ENCODE assay signal across 8 cellular contexts in the genomic region with DNA sequence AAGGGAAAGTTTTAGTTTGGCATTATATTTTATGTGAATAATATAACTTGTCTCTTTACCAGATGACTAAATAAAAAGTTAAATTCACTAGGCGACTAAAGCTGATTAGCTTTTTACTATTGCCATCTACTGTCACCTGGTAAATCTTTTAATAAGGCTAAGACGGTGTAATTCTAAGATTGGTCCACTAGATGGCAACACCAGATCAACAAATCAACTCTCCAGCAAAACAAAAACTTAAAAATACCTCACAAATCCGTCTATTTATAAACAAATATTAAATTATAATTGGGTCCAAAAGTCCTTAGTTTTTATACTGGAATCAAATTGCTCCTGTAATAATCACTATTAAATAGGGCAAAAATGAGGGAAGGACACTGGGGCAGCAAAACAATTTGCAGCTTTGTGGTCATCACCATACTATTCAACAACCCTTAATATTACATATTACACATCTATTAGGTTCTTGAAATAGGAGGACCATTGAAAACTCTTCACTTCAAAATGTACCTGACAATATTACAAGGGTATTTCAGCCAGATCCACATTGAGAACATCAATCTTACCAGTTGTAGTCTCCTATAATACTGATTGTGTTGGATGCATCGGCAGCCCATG. TPM values are rescaled to one million over a fixed set of nuclear protein-coding genes. Genes with fewer than 3 reads are reported as not detected.
DNase-seq lines count a peak whose midpoint lies in the region; ATAC-seq, FAIRE-seq and TF ChIP-seq lines count a peak whose summit lies in the region.

No MANE protein-coding gene starts in this region.

- DNase-seq in NCI-H2196 (lab: John Stamatoyannopoulos, UW; ENCODE audit: unreplicated experiment) (peak; percentile 16), NCI-H2196 treated with DMSO at 0.1 percent for 48 hours (lab: John Stamatoyannopoulos, UW; ENCODE audit: unreplicated experiment) (no peak), NCI-H146 treated with DMSO at 0.1 percent for 48 hours (lab: John Stamatoyannopoulos, UW; ENCODE audit: unreplicated experiment) (peak; percentile 9), astrocyte of the hippocampus (ENCODE audit: low read depth, low spot score) (peak; percentile 62), kidney (no peak), upper lobe of right lung (no peak), lower leg skin (ENCODE audit: low spot score in 2 of 2) (no peak), middle frontal gyrus (ENCODE audit: extremely low spot score, low spot score) (no peak)

- intact Hi-C loops in kidney (cut with DNase I) (no loop called here), upper lobe of right lung (cut with DNase I) (loop anchor here (10.0 kb wide), 1 partner anchor 220 kb away; no protein-coding TSS in a partner anchor), lower leg skin (cut with DNase I; ENCODE audit: low total_unique reads) (no loop called here)

- peak; percentile 51 for ATAC-seq in upper lobe of right lung

- H3K27ac ChIP-seq in kidney (ENCODE audit: low read depth in 2 of 2, low read length in 2 of 2) = no peak overlapping the region
- no peak overlapping the region for H3K27ac ChIP-seq in upper lobe of right lung

- H3K9me3 ChIP-seq in kidney (ENCODE audit: control insufficient read depth in 1 of 2, low read length in 2 of 2) (no peaks in the 10 kb centered on the region), upper lobe of right lung (no peaks in the 10 kb centered on the region)

- H3K36me3 ChIP-seq in kidney (ENCODE audit: control insufficient read depth in 1 of 2, insufficient read depth in 2 of 2, low read length in 2 of 2) (peaks cover 11 to 12% of the 10 kb centered on the region in 2 donors), upper lobe of right lung (peaks cover 82% of the 10 kb centered on the region)

- H3K9ac ChIP-seq in kidney (ENCODE audit: low read length in 2 of 2) = no peak overlapping the region

- FAIRE-seq in kidney (lab: Jason Lieb, UNC) = peak; percentile 95

- no peaks in the 10 kb centered on the region for H3K27me3 ChIP-seq in upper lobe of right lung

- H3K4me1 ChIP-seq in kidney (ENCODE audit: control insufficient read depth in 1 of 2, insufficient read depth in 1 of 2, low read depth in 1 of 2, low read length in 2 of 2) (no peaks in the 10 kb centered on the region), upper lobe of right lung (no peaks in the 10 kb centered on the region)

- 25 to 28% methylated on average over 4 of the region's 4 CpGs for WGBS in lower leg skin, 2 donors

- TF ChIP-seq POLR2A in lower leg skin (IDR thresholded peaks at IDR 0.05) = no peak

- TF ChIP-seq CTCF in kidney (IDR thresholded peaks at IDR 0.05; ENCODE audit: borderline replicate concordance, extremely low read depth, insufficient read depth) (peak; percentile 56), upper lobe of right lung (IDR thresholded peaks at IDR 0.05) (peak; percentile 77), lower leg skin (IDR thresholded peaks at IDR 0.05) (no peak)

- H3K4me3 ChIP-seq in kidney (ENCODE audit: low read length in 2 of 2) = no peak overlapping the region
- H3K4me3 ChIP-seq in upper lobe of right lung = no peak overlapping the region
- no peak overlapping the region for H3K4me3 ChIP-seq in lower leg skin (ENCODE audit: low read depth, poor library complexity, severe bottlenecking)

RNA-seq across cellular contexts. Expression of a gene that starts 47.9 kb away (rescaled TPM):
- total RNA-seq in kidney = 29.4 TPM
- 13.6 TPM for polyA plus RNA-seq in kidney (ENCODE audit: insufficient read depth, low read depth, low replicate concordance)
- total RNA-seq in upper lobe of right lung = 47.4 TPM
- 10 to 100 TPM; 10.7 to 31.2 (median 24.0) TPM for total RNA-seq in lower leg skin

RNA-seq across cellular contexts. Expression of a gene that starts 59.8 kb away (rescaled TPM):
- 3.8 TPM for total RNA-seq in kidney
- 0.62 TPM for polyA plus RNA-seq in kidney (ENCODE audit: insufficient read depth, low read depth, low replicate concordance)
- total RNA-seq in upper lobe of right lung = 7.7 TPM
- total RNA-seq in lower leg skin = under 1 TPM in 3 of 4 donors, not detected in 1; 0.23 to 0.25 (median 0.23) TPM

Comparison
In these comparisons a context has a peak if more than half of its experiments do, and no peak if none do; other contexts are left out.
1. DNase-seq: peak in NCI-H2196 (single experiment), NCI-H146 treated with DMSO at 0.1 percent for 48 hours (single experiment) and astrocyte of the hippocampus (single experiment); none in NCI-H2196 treated with DMSO at 0.1 percent for 48 hours (single experiment), kidney (single experiment), upper lobe of right lung (single experiment), lower leg skin (0 of 2) and middle frontal gyrus (single experiment).
2. CTCF ChIP-seq: peak in kidney (single experiment) and upper lobe of right lung (single experiment); none in lower leg skin (0 of 3).